ENCODE assay signal across 15 cellular contexts in genomic region chr2:74052732-74053712, GRCh38.
DNase-seq lines count a peak whose midpoint lies in the region; ATAC-seq and TF ChIP-seq lines count a peak whose summit lies in the region.
"Had no signal": no experiment of that assay in that cellular context is flagged by ENCODE, and none has a peak within 500 bp of the region (broad histone marks: within the 10 kb centered on the region; RNA-seq: fewer than 3 reads in every experiment).

No MANE protein-coding gene starts in this region.

- H3K79me2 ChIP-seq in SU-DHL-6 (ENCODE audit: insufficient read depth, low read length): peaks cover 50% of the 10 kb centered on the region

- no peak overlapping the region for H3K4me3 ChIP-seq in CD8-positive, alpha-beta memory T cell (ENCODE audit: low read length)
- no peak overlapping the region for H3K4me3 ChIP-seq in SU-DHL-6 (ENCODE audit: insufficient read depth, low read length, poor library complexity, severe bottlenecking)
- H3K4me3 ChIP-seq: neural progenitor cell, spleen had no signal

- ATAC-seq in GM18520 (IDR thresholded peaks at IDR 0.05; ENCODE audit: unreplicated experiment): no peak
- ATAC-seq: Panc1 had no signal

- peak overlapping the region in 5 of 7 donors; percentile 33 to 71 (median 44) for H3K4me3 Mint-ChIP-seq in CD8-positive, alpha-beta memory T cell
- H3K4me3 Mint-ChIP-seq: neural progenitor cell had no signal

- H3K4me1 Mint-ChIP-seq in CD8-positive, alpha-beta memory T cell: peaks cover 38 to 42% (median 38%) of the 10 kb centered on the region in 3 donors

- H3K27ac ChIP-seq in CD8-positive, alpha-beta memory T cell (ENCODE audit: low read depth, low read length): no peak overlapping the region
- H3K27ac ChIP-seq in SU-DHL-6 (ENCODE audit: low read depth, low read length): no peak overlapping the region
- H3K27ac ChIP-seq: KMS-11, neural progenitor cell, spleen had no signal

- no peak overlapping the region for H2AFZ ChIP-seq in SU-DHL-6 (ENCODE audit: low read depth, low read length, severe bottlenecking)
- H2AFZ ChIP-seq: neural progenitor cell had no signal

- H3K27me3 Mint-ChIP-seq in CD8-positive, alpha-beta memory T cell: peaks cover 0 to 2% of the 10 kb centered on the region in 2 donors

- no peaks in the 10 kb centered on the region for H4K20me1 ChIP-seq in SU-DHL-6 (ENCODE audit: low read depth, low read length)

- no peaks in the 10 kb centered on the region for H3K27me3 ChIP-seq in CD8-positive, alpha-beta memory T cell (ENCODE audit: insufficient read depth, low read length, poor library complexity, severe bottlenecking)
- H3K27me3 ChIP-seq in SU-DHL-6 (ENCODE audit: low read length): no peaks in the 10 kb centered on the region
- H3K27me3 ChIP-seq: neural progenitor cell, spleen had no signal

- H3K9me2 ChIP-seq in SU-DHL-6 (replicated peaks; ENCODE audit: insufficient read depth, low read length): no peaks in the 10 kb centered on the region

- H3K4me1 ChIP-seq in CD8-positive, alpha-beta memory T cell (ENCODE audit: insufficient read depth, low read length): peaks cover 27% of the 10 kb centered on the region

- peak overlapping the region; percentile 30 to 86 (median 55) for H3K27ac Mint-ChIP-seq in CD8-positive, alpha-beta memory T cell
- H3K27ac Mint-ChIP-seq: neural progenitor cell had no signal

- H3K9me3 ChIP-seq in CD8-positive, alpha-beta memory T cell (ENCODE audit: low read length): no peaks in the 10 kb centered on the region
- H3K9me3 ChIP-seq in SU-DHL-6 (ENCODE audit: insufficient read depth, low read length): no peaks in the 10 kb centered on the region
- H3K9me3 ChIP-seq: spleen had no signal

- no peak for TF ChIP-seq CTCF in SU-DHL-6 (IDR thresholded peaks at IDR 0.05; ENCODE audit: insufficient read depth, low read length, poor library complexity, severe bottlenecking)

- peaks cover 0 to 28% (median 19%) of the 10 kb centered on the region in 3 donors for H3K36me3 Mint-ChIP-seq in CD8-positive, alpha-beta memory T cell

- H3K9ac ChIP-seq in SU-DHL-6 (ENCODE audit: low read length): no peak overlapping the region
- H3K9ac ChIP-seq: KMS-11, neural progenitor cell had no signal

- peak in 3 of 5 donors; percentile 45 to 58 (median 52) for DNase-seq in CD8-positive, alpha-beta memory T cell
- DNase-seq in GM19238 (ENCODE audit: insufficient read length, low spot score): peak; percentile 33
- peak; percentile 87 for DNase-seq in medulla oblongata (ENCODE audit: extremely low spot score)
- no peak for DNase-seq in NCI-H187 (lab: John Stamatoyannopoulos, UW)
- no peak for DNase-seq in DMS53 (lab: John Stamatoyannopoulos, UW)
- DNase-seq in activated effector memory CD4-positive, alpha-beta T cell treated with Interleukin-2 at 50 U/mL for 16 hours: no peak
- DNase-seq: activated T-cell treated with anti-CD3 and anti-CD28 coated beads, Interleukin-2, amount 50 U/mL, for 48 hours; DMS 273 treated with DMSO at 0.1 percent for 48 hours; kidney; spleen had no signal

- H3K4me2 ChIP-seq in SU-DHL-6 (ENCODE audit: low read depth, low read length, poor library complexity, severe bottlenecking): peak overlapping the region; percentile 23
- H3K4me2 ChIP-seq: KMS-11, neural progenitor cell had no signal

- CTCF ChIA-PET in CD8-positive, alpha-beta memory T cell (lab: Charles Lee): no interaction called here

- H3K9me3 Mint-ChIP-seq in CD8-positive, alpha-beta memory T cell: no peaks in the 10 kb centered on the region
- H3K9me3 Mint-ChIP-seq: neural progenitor cell had no signal

- POLR2A ChIA-PET in CD8-positive, alpha-beta memory T cell (lab: Charles Lee): no interaction called here

- no peaks in the 10 kb centered on the region for H3F3A ChIP-seq in SU-DHL-6 (ENCODE audit: insufficient read depth)

- no peaks in the 10 kb centered on the region for H3K36me3 ChIP-seq in CD8-positive, alpha-beta memory T cell (ENCODE audit: insufficient read depth, low read length)
- H3K36me3 ChIP-seq in SU-DHL-6 (ENCODE audit: low read length): no peaks in the 10 kb centered on the region
- H3K36me3 ChIP-seq: neural progenitor cell had no signal

Comparison
In these comparisons a context has a peak if more than half of its experiments do, and no peak if none do; other contexts are left out.
1. DNase-seq: peak in CD8-positive, alpha-beta memory T cell (3 of 5), GM19238 (single experiment) and medulla oblongata (single experiment); none in NCI-H187 (0 of 2), DMS53 (single experiment) and activated effector memory CD4-positive, alpha-beta T cell treated with Interleukin-2 at 50 U/mL for 16 hours (single experiment).